1 cellular context compared by ENCODE assay signal in genomic region chr11:18618341-18619025, GRCh38.
TF ChIP-seq lines count a peak whose summit lies in the region.

No MANE protein-coding gene starts in this region.

TF ChIP-seq in HepG2, 621 proteins besides CTCF, POLR2A, EP300 and RAD21:
- TF ChIP-seq ATRX (CRISPR knock-in tag; IDR thresholded peaks at IDR 0.05; ENCODE audit: borderline replicate concordance), result no peak
- TF ChIP-seq ZBTB21 (CRISPR knock-in tag; IDR thresholded peaks at IDR 0.05), result no peak
- no peak for TF ChIP-seq POLR2G (IDR thresholded peaks at IDR 0.05; ENCODE audit: low read depth, low read length)
- TF ChIP-seq ATF5 (CRISPR knock-in tag; IDR thresholded peaks at IDR 0.05; ENCODE audit: low read depth), result no peak
- TF ChIP-seq NR1H2 (CRISPR knock-in tag; IDR thresholded peaks at IDR 0.05; ENCODE audit: borderline replicate concordance, low read depth), result no peak
- no peak for TF ChIP-seq AKNA (CRISPR knock-in tag; IDR thresholded peaks at IDR 0.05; ENCODE audit: borderline replicate concordance)
- TF ChIP-seq HNRNPLL (IDR thresholded peaks at IDR 0.05; ENCODE audit: low read depth, low read length, poor library complexity, severe bottlenecking), result no peak
- TF ChIP-seq ZNF674 (CRISPR knock-in tag; IDR thresholded peaks at IDR 0.05; ENCODE audit: low read depth), result no peak
- no peak for TF ChIP-seq SOX5 (CRISPR knock-in tag; IDR thresholded peaks at IDR 0.05; ENCODE audit: borderline replicate concordance)
- TF ChIP-seq MXI1 (IDR thresholded peaks at IDR 0.05; ENCODE audit: borderline replicate concordance, low read depth, low read length), result no peak
- TF ChIP-seq IRF9 (CRISPR knock-in tag; IDR thresholded peaks at IDR 0.05; ENCODE audit: borderline replicate concordance), result no peak
- TF ChIP-seq E2F2 (CRISPR knock-in tag; IDR thresholded peaks at IDR 0.05; ENCODE audit: borderline replicate concordance), result no peak
- no peak for TF ChIP-seq SMAD9 (CRISPR knock-in tag; IDR thresholded peaks at IDR 0.05)
- TF ChIP-seq TBL1XR1 (IDR thresholded peaks at IDR 0.05; ENCODE audit: borderline replicate concordance, low read length, partially characterized antibody), result no peak
